Comparison of ENCODE assay signal across 16 cellular contexts in the genomic region with DNA sequence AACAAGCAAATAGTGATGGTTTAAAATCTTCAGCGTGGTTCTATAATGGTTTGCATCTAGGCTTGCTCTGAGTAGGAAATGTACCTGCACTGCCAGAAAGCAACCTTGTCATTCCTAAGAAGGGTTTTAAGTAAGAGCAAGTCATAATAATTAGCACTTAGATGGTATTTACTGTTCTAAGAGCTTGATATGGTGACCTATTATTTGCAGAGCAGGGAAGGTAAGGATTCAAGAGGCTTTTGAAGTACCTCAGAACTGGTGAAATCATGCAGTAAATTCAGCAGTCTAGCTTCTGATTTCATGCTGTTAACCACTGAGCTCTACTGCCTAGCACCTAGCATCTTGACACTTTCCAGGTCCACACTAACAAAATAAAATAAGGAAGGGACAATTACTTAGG.
"Had no signal": no experiment of that assay in that cellular context is flagged by ENCODE, and none has a peak within 500 bp of the region (broad histone marks: within the 10 kb centered on the region; RNA-seq: fewer than 3 reads in every experiment).

No MANE protein-coding gene starts in this region.

- H3K4me1 Mint-ChIP-seq: mesothelial cell of epicardium had no signal

- H3K9me3 Mint-ChIP-seq: activated T-cell treated with anti-CD3 and anti-CD28 coated beads, Interleukin-2, amount 50 U/mL, for 4 hours; mesothelial cell of epicardium; stimulated activated naive CD8-positive, alpha-beta T cell treated with anti-CD3 and anti-CD28 coated beads, Interleukin-15, amount 100 ng/mL, for 72 hours had no signal

- H3K27me3 Mint-ChIP-seq: stimulated activated naive CD8-positive, alpha-beta T cell treated with anti-CD3 and anti-CD28 coated beads, Interleukin-15, amount 100 ng/mL, for 72 hours had no signal

- DNase-seq: activated CD4-positive, alpha-beta T cell treated with anti-CD3 and anti-CD28 coated beads for 48 hours; activated effector memory CD4-positive, alpha-beta T cell treated with anti-CD3 and anti-CD28 coated beads, Interleukin-2, amount 50 U/mL, for 16 hours; activated T-cell treated with anti-CD3 and anti-CD28 coated beads, Interleukin-2, amount 50 U/mL, for 4 hours; caudate nucleus; effector CD8-positive, alpha-beta T cell; foreskin melanocyte; head of caudate nucleus; retina; stimulated activated CD4-positive, alpha-beta T cell treated with anti-CD3 and anti-CD28 coated beads, Interleukin-15, amount 100 ng/mL, for 24 hours; stimulated activated CD4-positive, alpha-beta T cell treated with anti-CD3 and anti-CD28 coated beads, Interleukin-4, amount 100 ng/mL, for 24 hours; stimulated activated naive CD8-positive, alpha-beta T cell treated with anti-CD3 and anti-CD28 coated beads, Interleukin-15, amount 100 ng/mL, for 72 hours; SW 1271; T-helper 9 cell; testis had no signal

- H3K4me3 Mint-ChIP-seq: activated T-cell treated with anti-CD3 and anti-CD28 coated beads, Interleukin-2, amount 50 U/mL, for 4 hours; mesothelial cell of epicardium; stimulated activated naive CD8-positive, alpha-beta T cell treated with anti-CD3 and anti-CD28 coated beads, Interleukin-15, amount 100 ng/mL, for 72 hours had no signal

- H3K27ac Mint-ChIP-seq: mesothelial cell of epicardium had no signal

- ATAC-seq: activated T-cell treated with anti-CD3 and anti-CD28 coated beads, Interleukin-2, amount 50 U/mL, for 4 hours; left lobe of liver; stimulated activated naive CD8-positive, alpha-beta T cell treated with anti-CD3 and anti-CD28 coated beads, Interleukin-15, amount 100 ng/mL, for 72 hours had no signal
